18 cellular contexts compared by ENCODE assay signal in genomic region chr6:169099411-169100202, GRCh38.
DNase-seq lines count a peak whose midpoint lies in the region; ATAC-seq and TF ChIP-seq lines count a peak whose summit lies in the region.
"Had no signal": no experiment of that assay in that cellular context is flagged by ENCODE, and none has a peak within 500 bp of the region (broad histone marks: within the 10 kb centered on the region; RNA-seq: fewer than 3 reads in every experiment).

No MANE protein-coding gene starts in this region.

- POLR2A ChIA-PET in naive thymus-derived CD4-positive, alpha-beta T cell (lab: Charles Lee), result no interaction called here

- H3K9me3 ChIP-seq in SJCRH30 (replicated peaks), result no peaks in the 10 kb centered on the region
- no peaks in the 10 kb centered on the region for H3K9me3 ChIP-seq in naive thymus-derived CD4-positive, alpha-beta T cell (ENCODE audit: control insufficient read depth in 2 of 3, low read length in 3 of 3)
- H3K9me3 ChIP-seq: right atrium auricular region had no signal

- peaks cover 0 to 5% (median 0%) of the 10 kb centered on the region in 11 donors for H3K9me3 Mint-ChIP-seq in naive thymus-derived CD4-positive, alpha-beta T cell
- H3K9me3 Mint-ChIP-seq: stimulated activated naive CD8-positive, alpha-beta T cell treated with anti-CD3 and anti-CD28 coated beads, Interleukin-15, Interleukin-2, amounts not matched to agents 100 ng/mL and 50 ng/mL, for 24 hours had no signal

- H3K36me3 ChIP-seq in SJCRH30, result no peaks in the 10 kb centered on the region
- no peaks in the 10 kb centered on the region for H3K36me3 ChIP-seq in naive thymus-derived CD4-positive, alpha-beta T cell (ENCODE audit: control insufficient read depth in 2 of 3, insufficient read depth in 3 of 3, low read length in 3 of 3)
- H3K36me3 ChIP-seq: right atrium auricular region had no signal

- intact Hi-C loops in naive thymus-derived CD4-positive, alpha-beta T cell (cut with micrococcal nuclease), result no loop called here
- intact Hi-C loops in posterior cingulate gyrus (cut with DNase I), result no loop called here

- no peaks in the 10 kb centered on the region for H3K4me1 Mint-ChIP-seq in naive thymus-derived CD4-positive, alpha-beta T cell
- H3K4me1 Mint-ChIP-seq: B cell, immature natural killer cell had no signal

- no peaks in the 10 kb centered on the region for H3K36me3 Mint-ChIP-seq in naive thymus-derived CD4-positive, alpha-beta T cell
- H3K36me3 Mint-ChIP-seq: immature natural killer cell had no signal

- no peak overlapping the region; the same call in 1 of the 2 replicates for H3K27ac ChIP-seq in SJCRH30
- H3K27ac ChIP-seq in naive thymus-derived CD4-positive, alpha-beta T cell (ENCODE audit: low read depth, low read length), result no peak overlapping the region
- H3K27ac ChIP-seq: right atrium auricular region had no signal

- TF ChIP-seq CTCF in AG09309 (IDR thresholded peaks at IDR 0.05; ENCODE audit: control insufficient read depth, insufficient read depth, low read depth, low read length, missing control alignments) (peak; percentile 21), astrocyte of the spinal cord (IDR thresholded peaks at IDR 0.05; ENCODE audit: low read depth, low read length) (peak; percentile 22)

- CTCF ChIA-PET in naive thymus-derived CD4-positive, alpha-beta T cell (lab: Charles Lee), result no interaction called here

- H3K27ac Mint-ChIP-seq in naive thymus-derived CD4-positive, alpha-beta T cell, result no peak overlapping the region
- H3K27ac Mint-ChIP-seq: B cell; immature natural killer cell; stimulated activated naive CD8-positive, alpha-beta T cell treated with anti-CD3 and anti-CD28 coated beads, Interleukin-15, Interleukin-2, amounts not matched to agents 100 ng/mL and 50 ng/mL, for 24 hours had no signal

- H3K4me1 ChIP-seq in SJCRH30, result peaks cover 54% of the 10 kb centered on the region
- no peaks in the 10 kb centered on the region for H3K4me1 ChIP-seq in naive thymus-derived CD4-positive, alpha-beta T cell (ENCODE audit: control insufficient read depth in 2 of 2, insufficient read depth in 2 of 2, low read length in 2 of 2)
- H3K4me1 ChIP-seq: right atrium auricular region had no signal

- no peak overlapping the region for H3K4me3 ChIP-seq in AG09309 (ENCODE audit: control insufficient read depth, low read depth, low read length)
- H3K4me3 ChIP-seq in astrocyte of the spinal cord (ENCODE audit: low read depth, low read length), result no peak overlapping the region
- no peak overlapping the region for H3K4me3 ChIP-seq in SJCRH30
- H3K4me3 ChIP-seq in naive thymus-derived CD4-positive, alpha-beta T cell (ENCODE audit: low read length), result no peak overlapping the region
- H3K4me3 ChIP-seq: right atrium auricular region had no signal

- H3K27me3 Mint-ChIP-seq in naive thymus-derived CD4-positive, alpha-beta T cell, result peaks cover 0 to 46% (median 28%) of the 10 kb centered on the region in 5 donors
- H3K27me3 Mint-ChIP-seq: stimulated activated naive CD8-positive, alpha-beta T cell treated with anti-CD3 and anti-CD28 coated beads, Interleukin-15, Interleukin-2, amounts not matched to agents 100 ng/mL and 50 ng/mL, for 24 hours had no signal

- ATAC-seq in naive thymus-derived CD4-positive, alpha-beta T cell, result no peak

- in situ Hi-C loops in astrocyte of the spinal cord (cut with HindIII; ENCODE audit: low sequenced_read_pairs), result no loop called here

- H3K4me3 Mint-ChIP-seq in naive thymus-derived CD4-positive, alpha-beta T cell, result no peak overlapping the region
- H3K4me3 Mint-ChIP-seq: B cell; immature natural killer cell; stimulated activated naive CD8-positive, alpha-beta T cell treated with anti-CD3 and anti-CD28 coated beads, Interleukin-15, Interleukin-2, amounts not matched to agents 100 ng/mL and 50 ng/mL, for 24 hours had no signal

- no peaks in the 10 kb centered on the region for H3K27me3 ChIP-seq in SJCRH30
- H3K27me3 ChIP-seq in naive thymus-derived CD4-positive, alpha-beta T cell (ENCODE audit: control insufficient read depth in 2 of 2, insufficient read depth in 2 of 2, low read length in 2 of 2), result no peaks in the 10 kb centered on the region
- H3K27me3 ChIP-seq: right atrium auricular region had no signal

- no peak for DNase-seq in AG09309 (ENCODE audit: low read depth)
- peak; percentile 43 for DNase-seq in HPDE6-E6E7 (ENCODE audit: extremely low spot score)
- DNase-seq in astrocyte of the spinal cord (ENCODE audit: low read depth, low spot score), result peak; percentile 47
- DNase-seq in iPS-NIHi11 (ENCODE audit: low spot score), result peak; percentile 48
- no peak for DNase-seq in SJCRH30
- no peak for DNase-seq in naive thymus-derived CD4-positive, alpha-beta T cell
- no peak for DNase-seq in stimulated activated CD4-positive, alpha-beta T cell treated with anti-CD3 and anti-CD28 coated beads, Interleukin-12 subunit alpha, Interleukin-12 subunit beta, amount 100 ng/mL, for 4 hours
- DNase-seq in posterior cingulate gyrus, result no peak
- DNase-seq: activated CD4-positive, alpha-beta T cell treated with anti-CD3 and anti-CD28 coated beads, Interleukin-2, amount 50 U/mL, for 48 hours; activated effector memory CD4-positive, alpha-beta T cell treated with Interleukin-2 at 50 U/mL for 16 hours; central memory CD4-positive, alpha-beta T cell; erythroblast; immature natural killer cell; Kasumi-1; NCI-H2227 treated with DMSO at 0.1 percent for 48 hours had no signal

Comparison
In these comparisons a context has a peak if more than half of its experiments do, and no peak if none do; other contexts are left out.
1. DNase-seq: peak in HPDE6-E6E7 (single experiment), astrocyte of the spinal cord (single experiment) and iPS-NIHi11 (single experiment); none in AG09309 (single experiment), SJCRH30 (0 of 2), naive thymus-derived CD4-positive, alpha-beta T cell (0 of 9), stimulated activated CD4-positive, alpha-beta T cell treated with anti-CD3 and anti-CD28 coated beads, Interleukin-12 subunit alpha, Interleukin-12 subunit beta, amount 100 ng/mL, for 4 hours (single experiment) and posterior cingulate gyrus (0 of 10).